In genomic region chr6:130150906-130151305, GRCh38 we compare ENCODE assay signal across 21 cellular contexts.
"Had no signal": no experiment of that assay in that cellular context is flagged by ENCODE, and none has a peak within 500 bp of the region (broad histone marks: within the 10 kb centered on the region; RNA-seq: fewer than 3 reads in every experiment).

No MANE protein-coding gene starts in this region.

- H3K9me3 Mint-ChIP-seq: memory B cell; mesothelial cell of epicardium; nephron; stimulated activated memory B cell treated with anti-CD40 and anti-IgM and Interleukin-4, amounts not matched to agents 10 μg/mL and 1 μg/mL and 100 μg/mL, for 72 hours had no signal

- H3K4me3 Mint-ChIP-seq: memory B cell; mesothelial cell of epicardium; nephron; stimulated activated memory B cell treated with anti-CD40 and anti-IgM and Interleukin-4, amounts not matched to agents 10 μg/mL and 1 μg/mL and 100 μg/mL, for 72 hours; stimulated activated naive CD8-positive, alpha-beta T cell treated with anti-CD3 and anti-CD28 coated beads, Interleukin-15, Interleukin-2, amounts not matched to agents 100 ng/mL and 50 ng/mL, for 24 hours had no signal

- H3K4me1 ChIP-seq: gastrocnemius medialis, heart right ventricle, left ventricle myocardium inferior, lower lobe of right lung, parathyroid adenoma, prostate gland, right lobe of liver, tibial artery, upper lobe of left lung, uterus had no signal

- H3K9me3 ChIP-seq: gastrocnemius medialis, left ventricle myocardium inferior, lower lobe of right lung, prostate gland, right lobe of liver, tibial artery, upper lobe of left lung, uterus had no signal

- H3K27me3 Mint-ChIP-seq: memory B cell; stimulated activated memory B cell treated with anti-CD40 and anti-IgM and Interleukin-4, amounts not matched to agents 10 μg/mL and 1 μg/mL and 100 μg/mL, for 72 hours; stimulated activated naive CD8-positive, alpha-beta T cell treated with anti-CD3 and anti-CD28 coated beads, Interleukin-15, Interleukin-2, amounts not matched to agents 100 ng/mL and 50 ng/mL, for 24 hours had no signal

- H3K27me3 ChIP-seq: gastrocnemius medialis, heart right ventricle, right lobe of liver, tibial artery, upper lobe of left lung, uterus had no signal

- H3K4me3 ChIP-seq: gastrocnemius medialis, heart right ventricle, left ventricle myocardium inferior, lower lobe of right lung, prostate gland, right lobe of liver, tibial artery, upper lobe of left lung, uterus had no signal

- ATAC-seq: esophagus mucosa; gastrocnemius medialis; heart right ventricle; left cardiac atrium; lower lobe of right lung; right lobe of liver; stimulated activated memory B cell treated with anti-CD40 and anti-IgM and Interleukin-4, amounts not matched to agents 10 μg/mL and 1 μg/mL and 100 μg/mL, for 72 hours had no signal

- H3K36me3 ChIP-seq: gastrocnemius medialis, heart right ventricle, left ventricle myocardium inferior, lower lobe of right lung, prostate gland, right lobe of liver, tibial artery, upper lobe of left lung, uterus had no signal

- H3K4me1 Mint-ChIP-seq: memory B cell; mesothelial cell of epicardium; nephron; stimulated activated memory B cell treated with anti-CD40 and anti-IgM and Interleukin-4, amounts not matched to agents 10 μg/mL and 1 μg/mL and 100 μg/mL, for 72 hours had no signal

- H3K27ac Mint-ChIP-seq: memory B cell; mesothelial cell of epicardium; nephron; stimulated activated memory B cell treated with anti-CD40 and anti-IgM and Interleukin-4, amounts not matched to agents 10 μg/mL and 1 μg/mL and 100 μg/mL, for 72 hours; stimulated activated naive CD8-positive, alpha-beta T cell treated with anti-CD3 and anti-CD28 coated beads, Interleukin-15, Interleukin-2, amounts not matched to agents 100 ng/mL and 50 ng/mL, for 24 hours had no signal

- DNase-seq: effector memory CD4-positive, alpha-beta T cell; gastrocnemius medialis; heart right ventricle; left cardiac atrium; left ventricle myocardium inferior; lower lobe of right lung; retina; right lobe of liver; stimulated activated CD4-positive, alpha-beta T cell treated with anti-CD3 and anti-CD28 coated beads, Interleukin-4, amount 100 ng/mL, for 1 hour; stimulated activated CD8-positive, alpha-beta memory T cell treated with anti-CD3 and anti-CD28 coated beads, Interleukin-4, amount 100 ng/mL, for 48 hours; tibial artery; upper lobe of left lung; uterus had no signal

- H3K27ac ChIP-seq: gastrocnemius medialis, heart right ventricle, left ventricle myocardium inferior, lower lobe of right lung, parathyroid adenoma, prostate gland, right lobe of liver, tibial artery, upper lobe of left lung, uterus had no signal
